ENCODE assay signal across 8 cellular contexts in genomic region chr17:27293359-27293897, GRCh38. TPM values are rescaled to one million over a fixed set of nuclear protein-coding genes. Genes with fewer than 3 reads are reported as not detected.
A peak's percentile ranks its signal among the peaks of the same experiment; 100 is the strongest.
DNase-seq lines count a peak whose midpoint lies in the region; ATAC-seq and TF ChIP-seq lines count a peak whose summit lies in the region.

No MANE protein-coding gene starts in this region.

- H3K4me1 Mint-ChIP-seq in stimulated activated naive CD8-positive, alpha-beta T cell treated with anti-CD3 and anti-CD28 coated beads, Interleukin-15, Interleukin-2, amounts not matched to agents 100 ng/mL and 50 ng/mL, for 24 hours (ENCODE audit: low read depth): peaks cover 44% of the 10 kb centered on the region

- H3K27ac ChIP-seq in left ventricle myocardium inferior (replicated peaks) (peak overlapping the region; percentile 99), iPS-20b (ENCODE audit: low read length) (no peak overlapping the region)

- no peak for ATAC-seq in left cardiac atrium

- peak overlapping the region; percentile 97 for H3K4me3 Mint-ChIP-seq in stimulated activated naive CD8-positive, alpha-beta T cell treated with anti-CD3 and anti-CD28 coated beads, Interleukin-15, Interleukin-2, amounts not matched to agents 100 ng/mL and 50 ng/mL, for 24 hours

- H3K36me3 Mint-ChIP-seq in stimulated activated naive CD8-positive, alpha-beta T cell treated with anti-CD3 and anti-CD28 coated beads, Interleukin-15, Interleukin-2, amounts not matched to agents 100 ng/mL and 50 ng/mL, for 24 hours (ENCODE audit: low read depth): peaks cover 7% of the 10 kb centered on the region

- peak overlapping the region; percentile 98 for H3K27ac Mint-ChIP-seq in stimulated activated naive CD8-positive, alpha-beta T cell treated with anti-CD3 and anti-CD28 coated beads, Interleukin-15, Interleukin-2, amounts not matched to agents 100 ng/mL and 50 ng/mL, for 24 hours

- TF ChIP-seq CTCF in left ventricle myocardium inferior (IDR thresholded peaks at IDR 0.05; ENCODE audit: borderline replicate concordance): no peak

- no peaks in the 10 kb centered on the region for H3K9me3 ChIP-seq in left ventricle myocardium inferior (replicated peaks)
- H3K9me3 ChIP-seq in iPS-20b (ENCODE audit: insufficient read depth, low read depth, low read length): no peaks in the 10 kb centered on the region

- intact Hi-C loops in left ventricle myocardium inferior (cut with micrococcal nuclease) (no loop called here), left cardiac atrium (cut with DNase I) (loop anchor here in 1 of 2 donors (5.0 kb wide), 1 partner anchor 51 kb away; no protein-coding TSS in a partner anchor)

- H3K4me3 ChIP-seq in left ventricle myocardium inferior (peak overlapping the region; percentile 80), iPS-20b (ENCODE audit: low read length) (peak overlapping the region; percentile 94; the same call in 1 of the 2 replicates)

- H3K4me1 ChIP-seq in left ventricle myocardium inferior (peaks cover 49% of the 10 kb centered on the region), iPS-20b (ENCODE audit: insufficient read depth, low read length) (peaks cover 17% of the 10 kb centered on the region; the same call in 1 of the 2 replicates)

- H3K36me3 ChIP-seq in left ventricle myocardium inferior: no peaks in the 10 kb centered on the region
- H3K36me3 ChIP-seq in iPS-20b (ENCODE audit: insufficient read depth, low read depth, low read length): no peaks in the 10 kb centered on the region

- peak overlapping the region; percentile 38; the same call in 1 of the 2 replicates for H3K9ac ChIP-seq in iPS-20b (ENCODE audit: low read depth, low read length)

- no peaks in the 10 kb centered on the region for H3K27me3 ChIP-seq in left ventricle myocardium inferior (ENCODE audit: low read depth)
- H3K27me3 ChIP-seq in iPS-20b (ENCODE audit: insufficient read depth, low read length): no peaks in the 10 kb centered on the region

- no peaks in the 10 kb centered on the region for H3K27me3 Mint-ChIP-seq in stimulated activated naive CD8-positive, alpha-beta T cell treated with anti-CD3 and anti-CD28 coated beads, Interleukin-15, Interleukin-2, amounts not matched to agents 100 ng/mL and 50 ng/mL, for 24 hours

- H3K9me3 Mint-ChIP-seq in stimulated activated naive CD8-positive, alpha-beta T cell treated with anti-CD3 and anti-CD28 coated beads, Interleukin-15, Interleukin-2, amounts not matched to agents 100 ng/mL and 50 ng/mL, for 24 hours: no peaks in the 10 kb centered on the region

- DNase-seq in left ventricle myocardium inferior (no peak), left cardiac atrium (no peak), SW 1271 (lab: John Stamatoyannopoulos, UW) (no peak), GDM1 (lab: John Stamatoyannopoulos, UW) (no peak), NCI-H524 (lab: John Stamatoyannopoulos, UW) (no peak)
- peak; percentile 34 to 38 for DNase-seq in activated T-cell treated with anti-CD3 and anti-CD28 coated beads, Interleukin-2, amount 50 U/mL, for 48 hours

RNA-seq across cellular contexts. Expression of gene WSB1, which starts 0.5 kb away (rescaled TPM):
- 53.3 TPM for total RNA-seq in left ventricle myocardium inferior
- total RNA-seq in left cardiac atrium: 100 to 1,000 TPM in 1 of 2 donors, 10 to 100 TPM in 1; 69.3 to 119 TPM

Comparison
In these comparisons a context has a peak if more than half of its experiments do, and no peak if none do; other contexts are left out.
1. DNase-seq: peak in activated T-cell treated with anti-CD3 and anti-CD28 coated beads, Interleukin-2, amount 50 U/mL, for 48 hours (2 of 2); none in left ventricle myocardium inferior (single experiment), left cardiac atrium (single experiment), SW 1271 (0 of 2), GDM1 (single experiment) and NCI-H524 (0 of 2).